25 cellular contexts compared by ENCODE assay signal in genomic region chr7:149797771-149798170, GRCh38.
"Had no signal": no experiment of that assay in that cellular context is flagged by ENCODE, and none has a peak within 500 bp of the region (broad histone marks: within the 10 kb centered on the region; RNA-seq: fewer than 3 reads in every experiment).

No MANE protein-coding gene starts in this region.

- H3K9ac ChIP-seq: parathyroid adenoma had no signal

- H3K27ac ChIP-seq: ovary, parathyroid adenoma, psoas muscle, right lobe of liver, sigmoid colon, stomach, thoracic aorta, thyroid gland, tibial nerve, upper lobe of right lung, uterus had no signal

- H3K9me3 ChIP-seq: ovary, psoas muscle, right lobe of liver, sigmoid colon, stomach, thoracic aorta, thyroid gland, tibial nerve, upper lobe of right lung, uterus had no signal

- H3K4me3 ChIP-seq: ovary, psoas muscle, right lobe of liver, sigmoid colon, stomach, thoracic aorta, thyroid gland, tibial nerve, upper lobe of right lung, uterus had no signal

- H3K36me3 ChIP-seq: ovary, right lobe of liver, sigmoid colon, stomach, thoracic aorta, thyroid gland, tibial nerve, upper lobe of right lung, uterus had no signal

- H3K79me2 ChIP-seq: parathyroid adenoma had no signal

- ATAC-seq: naive thymus-derived CD8-positive, alpha-beta T cell; natural killer cell treated with Interleukin-12 subunit alpha and Interleukin-12 subunit beta and Interleukin-15 and Interleukin-18, amount 100 ng/mL, for 72 hours; psoas muscle; right cardiac atrium; right lobe of liver; stimulated activated effector memory CD8-positive, alpha-beta T cell treated with anti-CD3 and anti-CD28 coated beads, Interleukin-12 subunit alpha, Interleukin-12 subunit beta, amount 100 ng/mL, for 72 hours; upper lobe of right lung had no signal

- DNase-seq: naive thymus-derived CD8-positive, alpha-beta T cell; nephron progenitor cell; occipital lobe; ovary; posterior cingulate gyrus; psoas muscle; right cardiac atrium; right lobe of liver; sigmoid colon; small intestine; stimulated activated CD4-positive, alpha-beta T cell treated with anti-CD3 and anti-CD28 coated beads, Interleukin-15, amount 100 ng/mL, for 24 hours; stimulated activated CD4-positive, alpha-beta T cell treated with anti-CD3 and anti-CD28 coated beads, Interleukin-2, amount 100 ng/mL, for 24 hours; stimulated activated CD4-positive, alpha-beta T cell treated with anti-CD3 and anti-CD28 coated beads, Interleukin-2, amount 100 ng/mL, for 48 hours; stimulated activated CD4-positive, alpha-beta T cell treated with anti-CD3 and anti-CD28 coated beads, Interleukin-4, amount 100 ng/mL, for 24 hours; stimulated activated naive B cell treated with anti-CD40 and anti-IgM and Interleukin-4, amounts not matched to agents 10 μg/mL and 1 μg/mL and 100 μg/mL, for 72 hours; stimulated activated naive CD4-positive, alpha-beta T cell treated with Interleukin-2 at 50 U/mL for 16 hours; stomach; thyroid gland; upper lobe of right lung; uterus had no signal

- H3K27me3 ChIP-seq: ovary, right lobe of liver, sigmoid colon, thyroid gland, tibial nerve, upper lobe of right lung, uterus had no signal

- H3K4me1 ChIP-seq: parathyroid adenoma, psoas muscle, right lobe of liver, sigmoid colon, stomach, thyroid gland, tibial nerve, upper lobe of right lung, uterus had no signal

- H2AFZ ChIP-seq: parathyroid adenoma had no signal
